Comparison of ENCODE assay signal across 11 cellular contexts in the genomic region with DNA sequence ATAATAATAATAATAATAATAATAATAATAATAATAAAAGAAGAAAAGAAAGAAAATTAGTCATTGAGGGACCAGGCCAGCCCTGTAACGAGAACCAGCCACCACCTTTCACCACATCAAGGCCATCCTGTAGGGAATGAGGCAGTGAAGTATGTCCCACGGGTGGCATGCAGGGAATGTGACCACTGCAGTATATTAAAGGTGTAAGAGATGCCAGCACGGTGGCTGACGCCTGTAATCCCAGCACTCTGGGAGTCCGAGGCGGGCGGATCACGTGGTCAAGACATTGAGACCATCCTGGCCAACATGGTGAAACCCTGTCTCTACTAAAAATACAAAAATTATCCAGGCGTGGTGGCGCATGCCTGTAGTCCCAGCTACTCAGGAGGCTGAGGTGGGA. TPM values are rescaled to one million over a fixed set of nuclear protein-coding genes. Genes with fewer than 3 reads are reported as not detected.
"Had no signal": no experiment of that assay in that cellular context is flagged by ENCODE, and none has a peak within 500 bp of the region (broad histone marks: within the 10 kb centered on the region; RNA-seq: fewer than 3 reads in every experiment).

No MANE protein-coding gene starts in this region.

RNA-seq across cellular contexts. Expression of a gene that starts 10.2 kb away (rescaled TPM):
- total RNA-seq: activated CD4-positive, alpha-beta memory T cell treated with anti-CD3 and anti-CD28 coated beads for 36 hours; activated CD4-positive, alpha-beta memory T cell treated with anti-CD3 and anti-CD28 coated beads, Interleukin-2, amount 10 ng/mL, durations not matched to agents 7 days and 5 days; activated CD4-positive, alpha-beta T cell treated with anti-CD3 and anti-CD28 coated beads for 36 hours; activated CD4-positive, alpha-beta T cell treated with anti-CD3 and anti-CD28 coated beads, Interleukin-2, amount 10 ng/mL, durations not matched to agents 7 days and 5 days; activated CD8-positive, alpha-beta memory T cell treated with anti-CD3 and anti-CD28 coated beads for 36 hours; activated CD8-positive, alpha-beta memory T cell treated with anti-CD3 and anti-CD28 coated beads, Interleukin-2, amount 10 ng/mL, durations not matched to agents 7 days and 5 days; activated CD8-positive, alpha-beta T cell treated with anti-CD3 and anti-CD28 coated beads for 36 hours; activated CD8-positive, alpha-beta T cell treated with anti-CD3 and anti-CD28 coated beads, Interleukin-2, amount 10 ng/mL, durations not matched to agents 7 days and 5 days; T-helper 1 cell treated with Interleukin-12 subunit alpha and Interleukin-12 subunit beta and Interleukin-4 antibody, amounts not matched to agents 30 ng/mL and 1 ng/mL, for 36 hours; T-helper 17 cell; T-helper 2 cell treated with Interferon-gamma antibody and Interleukin-4, amounts not matched to agents 100 ng/mL and 5 ng/mL, for 36 hours had no signal
